ENCODE assay signal across 8 cellular contexts in the genomic region with DNA sequence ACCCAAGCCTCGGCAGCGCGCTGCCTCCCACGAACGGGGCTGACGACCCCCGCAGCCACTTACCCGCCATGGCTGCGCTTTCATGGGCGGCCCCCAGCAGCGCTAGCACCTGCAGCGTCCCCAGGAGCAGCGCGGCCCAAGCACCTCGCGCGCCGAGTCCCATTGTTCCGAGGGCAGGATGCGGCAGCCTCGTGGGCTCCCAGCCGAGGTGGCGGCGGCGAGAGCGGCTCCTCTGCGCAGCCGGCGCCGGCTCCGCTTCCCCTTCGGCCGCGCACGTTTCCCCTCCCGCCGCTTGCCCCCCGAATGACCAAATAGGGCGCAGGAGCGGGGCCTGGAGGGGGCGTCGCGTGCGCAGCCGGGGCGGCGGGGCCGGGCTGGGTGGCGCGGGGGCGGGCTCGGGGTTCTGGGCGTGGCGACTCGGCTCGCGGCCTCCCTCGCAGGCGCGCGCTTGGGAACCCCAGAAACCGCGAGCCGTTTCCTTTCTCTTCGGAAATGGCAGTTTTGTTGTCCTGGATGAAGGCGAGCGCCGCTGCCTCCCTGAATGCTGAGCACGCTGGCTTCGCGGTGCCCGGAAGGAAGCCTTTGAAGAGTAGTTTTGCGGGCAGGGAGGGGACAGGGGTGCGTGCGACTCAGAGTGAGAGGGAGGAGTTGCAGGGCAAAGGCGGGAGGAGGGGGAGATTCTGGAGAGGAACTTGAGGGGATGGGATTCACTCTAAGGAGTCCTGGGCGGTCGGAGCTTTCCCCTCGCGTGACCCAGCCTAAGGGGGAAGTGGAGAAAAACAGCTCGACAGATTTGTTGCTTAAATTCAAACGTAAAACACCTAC. TPM values are rescaled to one million over a fixed set of nuclear protein-coding genes. Genes with fewer than 3 reads are reported as not detected.
A peak's percentile ranks its signal among the peaks of the same experiment; 100 is the strongest.
DNase-seq lines count a peak whose midpoint lies in the region; ATAC-seq and TF ChIP-seq lines count a peak whose summit lies in the region.

A gene with protein sequence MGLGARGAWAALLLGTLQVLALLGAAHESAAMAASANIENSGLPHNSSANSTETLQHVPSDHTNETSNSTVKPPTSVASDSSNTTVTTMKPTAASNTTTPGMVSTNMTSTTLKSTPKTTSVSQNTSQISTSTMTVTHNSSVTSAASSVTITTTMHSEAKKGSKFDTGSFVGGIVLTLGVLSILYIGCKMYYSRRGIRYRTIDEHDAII (minus strand): TSS at position 305 of the 825 bp plus-strand sequence. CDS start 142 bp downstream, at position 163.

- H3K27ac ChIP-seq in coronary artery: peak within 1 kb of the TSS; percentile 59 to 88

- DNase-seq in AG08395 (ENCODE audit: low spot score) (peak; percentile 79), NCI-H460 (ENCODE audit: extremely low read depth, low read depth) (no peak), coronary artery (ENCODE audit: low spot score) (peak; percentile 79), left kidney (ENCODE audit: low read depth, low spot score) (peak; percentile 93)
- peak; percentile 97 for DNase-seq in activated CD4-positive, alpha-beta T cell treated with anti-CD3 and anti-CD28 coated beads, Interleukin-2, amount 10 ng/mL, durations not matched to agents 24 days and 14 days
- DNase-seq in stimulated activated CD4-positive, alpha-beta T cell treated with anti-CD3 and anti-CD28 coated beads, Interleukin-2, amount 100 ng/mL, for 4 hours (ENCODE audit: low read depth): peak; percentile 79

- intact Hi-C loops in activated CD4-positive, alpha-beta T cell treated with anti-CD3 and anti-CD28 coated beads, Interleukin-2, amount 10 ng/mL, durations not matched to agents 24 days and 14 days (cut with micrococcal nuclease): loop anchor here (1.0 to 5.0 kb wide), 4 partner anchors 22 to 110 kb away; a partner anchor contains a TSS

- H3K36me3 Mint-ChIP-seq in activated CD4-positive, alpha-beta T cell treated with anti-CD3 and anti-CD28 coated beads, Interleukin-2, amount 10 ng/mL, durations not matched to agents 24 days and 14 days (ENCODE audit: low read depth): peaks cover 23% of the 10 kb centered on the region

- H3K4me1 Mint-ChIP-seq in activated CD4-positive, alpha-beta T cell treated with anti-CD3 and anti-CD28 coated beads, Interleukin-2, amount 10 ng/mL, durations not matched to agents 24 days and 14 days: peaks cover 69% of the 10 kb centered on the region

- ATAC-seq in GM18870 (IDR thresholded peaks at IDR 0.05; ENCODE audit: unreplicated experiment): peak; percentile 35
- peak; percentile 41 for ATAC-seq in HG03108 (IDR thresholded peaks at IDR 0.05; ENCODE audit: unreplicated experiment)

- H3K9me3 Mint-ChIP-seq in activated CD4-positive, alpha-beta T cell treated with anti-CD3 and anti-CD28 coated beads, Interleukin-2, amount 10 ng/mL, durations not matched to agents 24 days and 14 days: no peaks in the 10 kb centered on the region

- H3K27me3 Mint-ChIP-seq in activated CD4-positive, alpha-beta T cell treated with anti-CD3 and anti-CD28 coated beads, Interleukin-2, amount 10 ng/mL, durations not matched to agents 24 days and 14 days: no peaks in the 10 kb centered on the region

- peak within 1 kb of the TSS; percentile 95 for H3K4me3 Mint-ChIP-seq in activated CD4-positive, alpha-beta T cell treated with anti-CD3 and anti-CD28 coated beads, Interleukin-2, amount 10 ng/mL, durations not matched to agents 24 days and 14 days

- TF ChIP-seq CTCF in coronary artery (IDR thresholded peaks at IDR 0.05): no peak

- H3K4me3 ChIP-seq in coronary artery: peak within 1 kb of the TSS; percentile 81

- H3K27ac Mint-ChIP-seq in activated CD4-positive, alpha-beta T cell treated with anti-CD3 and anti-CD28 coated beads, Interleukin-2, amount 10 ng/mL, durations not matched to agents 24 days and 14 days: peak within 1 kb of the TSS; percentile 99

RNA-seq across cellular contexts. Expression of the gene that starts here (rescaled TPM):
- total RNA-seq in NCI-H460 (2014; rRNA removed; shearing (Covaris generic)): 193 and 199 TPM in 2 replicates
- polyA plus RNA-seq in NCI-H460 (2014; cell fraction: nucleus; rRNA removed): 112 and 140 TPM in 2 replicates
- total RNA-seq in activated CD4-positive, alpha-beta T cell treated with anti-CD3 and anti-CD28 coated beads, Interleukin-2, amount 10 ng/mL, durations not matched to agents 24 days and 14 days: 243 and 250 TPM in 2 replicates
